In genomic region chr16:5750439-5750838, GRCh38 we compare ENCODE assay signal across 1 cellular context.
A peak's percentile ranks its signal among the peaks of the same experiment; 100 is the strongest.
TF ChIP-seq lines count a peak whose summit lies in the region.

No MANE protein-coding gene starts in this region.

TF ChIP-seq in H1, 55 proteins besides CTCF, POLR2A, EP300 and RAD21:
- peak; percentile 40 for TF ChIP-seq ASH2L (IDR thresholded peaks at IDR 0.05; ENCODE audit: low read length)
